19 cellular contexts compared by ENCODE assay signal in the genomic region with DNA sequence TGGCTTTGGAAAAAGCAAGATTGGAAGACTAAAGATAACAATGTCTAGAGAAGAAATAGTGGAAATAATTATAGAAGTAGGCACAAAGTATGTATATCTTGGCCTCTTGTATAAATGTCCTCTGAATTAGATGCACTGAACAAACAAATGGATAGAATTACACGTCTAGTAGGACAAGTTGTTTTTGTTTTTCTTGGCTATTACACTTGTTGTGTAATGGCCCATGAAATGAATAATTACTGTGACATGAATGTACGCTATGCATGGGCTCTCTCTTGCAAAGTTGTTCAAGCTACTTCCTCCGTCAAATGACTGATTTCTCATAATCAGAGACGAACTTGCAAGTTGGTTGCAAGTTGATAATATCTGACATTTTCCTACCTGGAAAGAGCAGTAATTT.
A peak's percentile ranks its signal among the peaks of the same experiment; 100 is the strongest.
DNase-seq lines count a peak whose midpoint lies in the region; ATAC-seq, FAIRE-seq and TF ChIP-seq lines count a peak whose summit lies in the region.
"Had no signal": no experiment of that assay in that cellular context is flagged by ENCODE, and none has a peak within 500 bp of the region (broad histone marks: within the 10 kb centered on the region; RNA-seq: fewer than 3 reads in every experiment).

No MANE protein-coding gene starts in this region.

- no peak overlapping the region for H3K4me3 ChIP-seq in kidney (ENCODE audit: low read length in 2 of 2)
- H3K4me3 ChIP-seq: cardiac muscle cell, uterus had no signal

- no peak overlapping the region for H3K4me3 Mint-ChIP-seq in activated CD4-positive, alpha-beta T cell treated with anti-CD3 and anti-CD28 coated beads for 36 hours
- H3K4me3 Mint-ChIP-seq: activated CD8-positive, alpha-beta T cell treated with anti-CD3 and anti-CD28 coated beads for 36 hours; activated T-cell treated with anti-CD3 and anti-CD28 coated beads, Interleukin-2, amount 50 U/mL, for 4 hours had no signal

- peaks cover 2% of the 10 kb centered on the region for H3K27me3 Mint-ChIP-seq in activated CD4-positive, alpha-beta T cell treated with anti-CD3 and anti-CD28 coated beads for 36 hours
- H3K27me3 Mint-ChIP-seq: activated CD8-positive, alpha-beta T cell treated with anti-CD3 and anti-CD28 coated beads for 36 hours had no signal

- H3K36me3 ChIP-seq in kidney (ENCODE audit: control insufficient read depth in 1 of 2, insufficient read depth in 2 of 2, low read length in 2 of 2) = no peaks in the 10 kb centered on the region
- H3K36me3 ChIP-seq: cardiac muscle cell, neutrophil, uterus had no signal

- H3K9me3 ChIP-seq in kidney (ENCODE audit: control insufficient read depth in 1 of 2, low read length in 2 of 2) = no peaks in the 10 kb centered on the region
- H3K9me3 ChIP-seq: neutrophil, uterus had no signal

- H3K36me3 Mint-ChIP-seq in activated CD4-positive, alpha-beta T cell treated with anti-CD3 and anti-CD28 coated beads for 36 hours (ENCODE audit: low read depth) = no peaks in the 10 kb centered on the region
- H3K36me3 Mint-ChIP-seq: activated naive CD4-positive, alpha-beta T cell treated with anti-CD3 and anti-CD28 coated beads, Interleukin-2, amount 50 U/mL, for 72 hours had no signal

- no peak overlapping the region for H3K27ac ChIP-seq in kidney (ENCODE audit: low read depth in 2 of 2, low read length in 2 of 2)
- H3K27ac ChIP-seq: cardiac muscle cell, neutrophil, uterus had no signal

- no peak for TF ChIP-seq CTCF in kidney (IDR thresholded peaks at IDR 0.05; ENCODE audit: borderline replicate concordance, extremely low read depth, insufficient read depth)
- no peak for TF ChIP-seq CTCF in GM10248 (IDR thresholded peaks at IDR 0.05; ENCODE audit: control extremely low read depth, extremely low read depth, low read depth, missing control alignments)

- FAIRE-seq in kidney (lab: Jason Lieb, UNC) (peak; percentile 42), urothelium cell line (lab: Jason Lieb, UNC) (no peak)

- no peaks in the 10 kb centered on the region for H3K9me3 Mint-ChIP-seq in activated CD4-positive, alpha-beta T cell treated with anti-CD3 and anti-CD28 coated beads for 36 hours (ENCODE audit: low read depth)
- H3K9me3 Mint-ChIP-seq: activated CD8-positive, alpha-beta T cell treated with anti-CD3 and anti-CD28 coated beads for 36 hours; activated T-cell treated with anti-CD3 and anti-CD28 coated beads, Interleukin-2, amount 50 U/mL, for 4 hours had no signal

- H3K27ac Mint-ChIP-seq in activated CD4-positive, alpha-beta T cell treated with anti-CD3 and anti-CD28 coated beads for 36 hours = no peak overlapping the region
- H3K27ac Mint-ChIP-seq: activated CD8-positive, alpha-beta T cell treated with anti-CD3 and anti-CD28 coated beads for 36 hours; activated naive CD4-positive, alpha-beta T cell treated with anti-CD3 and anti-CD28 coated beads, Interleukin-2, amount 50 U/mL, for 72 hours had no signal

- peak; percentile 70 for DNase-seq in DMS79 treated with DMSO at 0.1 percent for 48 hours (lab: John Stamatoyannopoulos, UW)
- peak; percentile 4 for DNase-seq in NCI-H2029 treated with DMSO at 0.1 percent for 48 hours (lab: John Stamatoyannopoulos, UW)
- peak; percentile 74 for DNase-seq in amniotic epithelial cell (ENCODE audit: low read depth)
- no peak for DNase-seq in kidney
- DNase-seq in urothelium cell line (ENCODE audit: low spot score) = no peak
- DNase-seq in activated CD4-positive, alpha-beta T cell treated with anti-CD3 and anti-CD28 coated beads, Interleukin-2, amount 50 U/mL, for 1 hour = no peak
- DNase-seq in activated CD4-positive, alpha-beta T cell treated with anti-CD3 and anti-CD28 coated beads for 36 hours = no peak
- DNase-seq in GM10248 (ENCODE audit: extremely low spot score) = no peak
- DNase-seq: activated CD8-positive, alpha-beta T cell treated with anti-CD3 and anti-CD28 coated beads for 36 hours; activated T-cell treated with anti-CD3 and anti-CD28 coated beads, Interleukin-2, amount 50 U/mL, for 4 hours; left ventricle myocardium superior; MM.1S; right cardiac atrium; SIG-M5; T-helper 2 cell; uterus had no signal

- CTCF ChIA-PET in activated CD4-positive, alpha-beta T cell treated with anti-CD3 and anti-CD28 coated beads for 36 hours (lab: Charles Lee) = no interaction called here
- CTCF ChIA-PET in GM10248 (lab: Yijun Ruan, JAX) = no interaction called here

- no peak for ATAC-seq in activated CD4-positive, alpha-beta T cell treated with anti-CD3 and anti-CD28 coated beads for 36 hours
- ATAC-seq: activated CD8-positive, alpha-beta T cell treated with anti-CD3 and anti-CD28 coated beads for 36 hours; activated naive CD4-positive, alpha-beta T cell treated with anti-CD3 and anti-CD28 coated beads, Interleukin-2, amount 50 U/mL, for 72 hours; activated T-cell treated with anti-CD3 and anti-CD28 coated beads, Interleukin-2, amount 50 U/mL, for 4 hours; right cardiac atrium had no signal

- POLR2A ChIA-PET in activated CD4-positive, alpha-beta T cell treated with anti-CD3 and anti-CD28 coated beads for 36 hours (lab: Charles Lee) = no interaction called here
- POLR2A ChIA-PET in GM10248 (lab: Yijun Ruan, JAX) = no interaction called here

- no peak overlapping the region for H3K9ac ChIP-seq in kidney (ENCODE audit: low read length in 2 of 2)

- intact Hi-C loops in kidney (cut with DNase I) = no loop called here
- intact Hi-C loops in activated CD4-positive, alpha-beta T cell treated with anti-CD3 and anti-CD28 coated beads for 36 hours (cut with DNase I, micrococcal nuclease) = no loop called here

- peaks cover 0 to 8% of the 10 kb centered on the region in 2 donors for H3K4me1 ChIP-seq in kidney (ENCODE audit: control insufficient read depth in 1 of 2, insufficient read depth in 1 of 2, low read depth in 1 of 2, low read length in 2 of 2)
- H3K4me1 ChIP-seq: uterus had no signal

- no peaks in the 10 kb centered on the region for H3K4me1 Mint-ChIP-seq in activated CD4-positive, alpha-beta T cell treated with anti-CD3 and anti-CD28 coated beads for 36 hours

Comparison
In these comparisons a context has a peak if more than half of its experiments do, and no peak if none do; other contexts are left out.
1. DNase-seq: peak in DMS79 treated with DMSO at 0.1 percent for 48 hours (single experiment), NCI-H2029 treated with DMSO at 0.1 percent for 48 hours (single experiment) and amniotic epithelial cell (single experiment); none in kidney (single experiment), urothelium cell line (single experiment), activated CD4-positive, alpha-beta T cell treated with anti-CD3 and anti-CD28 coated beads, Interleukin-2, amount 50 U/mL, for 1 hour (single experiment), activated CD4-positive, alpha-beta T cell treated with anti-CD3 and anti-CD28 coated beads for 36 hours (single experiment) and GM10248 (single experiment).